In genomic region chr3:179147571-179148445, GRCh38 we compare ENCODE assay signal across 8 cellular contexts. TPM values are rescaled to one million over a fixed set of nuclear protein-coding genes. Genes with fewer than 3 reads are reported as not detected.
A peak's percentile ranks its signal among the peaks of the same experiment; 100 is the strongest.
DNase-seq lines count a peak whose midpoint lies in the region; ATAC-seq and TF ChIP-seq lines count a peak whose summit lies in the region.

TSS of gene PIK3CA (plus strand) at chr3:179148357. CDS start at chr3:179198826, 50,469 bp downstream.

- peak; percentile 63 for ATAC-seq in HG02870 (IDR thresholded peaks at IDR 0.05; ENCODE audit: unreplicated experiment)
- peak; percentile 97 for ATAC-seq in left ventricle myocardium superior

- H3K36me3 ChIP-seq in prostate gland (no peaks in the 10 kb centered on the region), urinary bladder (ENCODE audit: insufficient read depth) (no peaks in the 10 kb centered on the region)

- DNase-seq in GM13976 (ENCODE audit: low spot score) (peak; percentile 88), NCI-H146 treated with DMSO at 0.1 percent for 48 hours (lab: John Stamatoyannopoulos, UW; ENCODE audit: unreplicated experiment) (peak; percentile 100), amniotic epithelial cell (ENCODE audit: low read depth) (peak; percentile 99), left ventricle myocardium superior (peak; percentile 92), prostate gland (ENCODE audit: low spot score) (peak; percentile 97)

- peak within 1 kb of the TSS; percentile 99 for H3K27ac ChIP-seq in prostate gland
- H3K27ac ChIP-seq in urinary bladder (ENCODE audit: low read depth) = peak within 1 kb of the TSS; percentile 100

- no peaks in the 10 kb centered on the region for H3K9me3 ChIP-seq in prostate gland

- H3K27me3 ChIP-seq in prostate gland (replicated peaks; ENCODE audit: insufficient read depth) = no peaks in the 10 kb centered on the region

- in situ Hi-C loops in GM13976 (cut with MboI; ENCODE audit: low sequenced_read_pairs, unreplicated experiment) = no loop called here

- intact Hi-C loops in T-helper 1 cell treated with Interleukin-12 subunit alpha and Interleukin-12 subunit beta and Interleukin-4 antibody, amounts not matched to agents 30 ng/mL and 1 ng/mL, for 36 hours (cut with micrococcal nuclease) = loop anchor here (1.0 to 10.0 kb wide), 20 partner anchors 32 to 1951 kb away; partner anchors contain the start of genes DNAJC19, FXR1, MFN1 and MRPL47
- intact Hi-C loops in left ventricle myocardium superior (cut with micrococcal nuclease) (loop anchor here (2.0 kb wide), 1 partner anchor 169 kb away; no protein-coding TSS in a partner anchor), prostate gland (cut with DNase I) (loop anchor here (2.0 to 5.0 kb wide), 4 partner anchors 34 to 175 kb away; partner anchors contain the start of gene ZNF639)

- H3K4me3 ChIP-seq in prostate gland (peak within 1 kb of the TSS; percentile 92 to 98), urinary bladder (ENCODE audit: low read depth, low read length) (peak within 1 kb of the TSS; percentile 93)

- TF ChIP-seq CTCF in GM13976 (IDR thresholded peaks at IDR 0.05; ENCODE audit: borderline replicate concordance, control extremely low read depth, extremely low read depth, insufficient read depth, missing control alignments) = no peak
- TF ChIP-seq CTCF in prostate gland (IDR thresholded peaks at IDR 0.05) = no peak

- H3K4me1 ChIP-seq in prostate gland (replicated peaks) (no peaks in the 10 kb centered on the region), urinary bladder (ENCODE audit: insufficient read depth) (no peaks in the 10 kb centered on the region)

- peak; percentile 64 for TF ChIP-seq POLR2A in prostate gland (IDR thresholded peaks at IDR 0.05)

- under 1% methylated on average over 53 of the region's 53 CpGs for WGBS in prostate gland
- under 1% methylated on average over 53 of the region's 53 CpGs for WGBS in urinary bladder

RNA-seq across cellular contexts. Expression of gene PIK3CA, which starts in this region (rescaled TPM):
- total RNA-seq in T-helper 1 cell treated with Interleukin-12 subunit alpha and Interleukin-12 subunit beta and Interleukin-4 antibody, amounts not matched to agents 30 ng/mL and 1 ng/mL, for 36 hours = 25.1 and 26.0 TPM in 2 replicates
- 20.9 TPM for total RNA-seq in left ventricle myocardium superior
- total RNA-seq in prostate gland = 10 to 100 TPM; 10.2 to 21.9 TPM
- 61.2 TPM for total RNA-seq in urinary bladder
- polyA plus RNA-seq in urinary bladder = 14.8 TPM

Comparison
In these comparisons a context has a peak if more than half of its experiments do, and no peak if none do; other contexts are left out.
1. Peak in every context shown above with its lines: DNase-seq, ATAC-seq, H3K4me3 ChIP-seq and H3K27ac ChIP-seq.